Comparison of ENCODE assay signal across 8 cellular contexts in the genomic region with DNA sequence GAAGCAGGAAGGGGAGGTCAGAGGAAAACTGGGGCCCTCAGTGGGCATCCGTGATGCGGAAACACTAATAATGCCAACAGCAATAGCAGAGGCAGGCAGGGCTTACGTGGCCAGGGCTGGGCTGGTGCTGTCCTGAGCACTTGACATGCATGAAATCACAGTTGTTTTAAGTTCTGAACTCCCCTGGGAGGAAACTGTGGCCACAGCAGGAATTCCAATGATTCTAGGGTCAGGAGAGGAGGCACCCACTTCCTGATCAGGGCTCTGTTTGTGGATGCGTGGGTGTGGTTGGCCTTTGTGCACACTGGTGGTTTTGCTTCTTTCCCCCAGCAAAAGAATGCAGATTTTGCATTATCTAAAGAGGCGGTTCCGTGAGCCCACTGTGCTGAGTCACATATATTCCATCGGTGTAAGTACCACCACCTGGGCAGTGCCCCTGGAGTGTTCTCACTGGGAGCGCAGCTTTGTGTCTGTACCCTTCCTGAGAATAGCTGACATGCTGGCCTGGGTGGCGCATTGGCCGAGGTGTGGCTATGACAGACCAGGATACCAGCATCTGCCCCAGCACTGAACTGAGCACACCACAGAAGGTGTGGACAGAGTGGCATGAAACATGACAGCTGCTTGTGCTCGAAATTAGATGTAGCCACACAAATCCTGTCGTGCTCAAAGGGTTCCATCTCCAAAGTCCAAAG.
DNase-seq lines count a peak whose midpoint lies in the region; ATAC-seq, FAIRE-seq and TF ChIP-seq lines count a peak whose summit lies in the region.

No MANE protein-coding gene starts in this region.

- no peaks in the 10 kb centered on the region for H3K27me3 ChIP-seq in colonic mucosa

- no peak for TF ChIP-seq RAD21 in A549 (conservative IDR thresholded peaks at IDR 0.05 in 1 of 2, IDR thresholded peaks at IDR 0.05 in 1 of 2)

- H3K4me2 ChIP-seq in A549, result peak overlapping the region; percentile 46

- POLR2A ChIA-PET in A549 (lab: Yijun Ruan, JAX), result no interaction called here

- H3K4me3 ChIP-seq in A549 (no peak overlapping the region), colonic mucosa (no peak overlapping the region), mesodermal cell (ENCODE audit: extremely low read depth, insufficient read depth, low read length, poor library complexity, severe bottlenecking) (no peak overlapping the region)

- H3K36me3 ChIP-seq in colonic mucosa, result no peaks in the 10 kb centered on the region
- peaks cover 2% of the 10 kb centered on the region for H3K36me3 ChIP-seq in mesodermal cell (ENCODE audit: control insufficient read depth, insufficient read depth, low read length)

- WGBS in A549 (ENCODE audit: missing lambda C conversion rate), result 53% methylated on average over 9 of the region's 12 CpGs
- WGBS in mesodermal cell (ENCODE audit: insufficient coverage in 2 of 2), 2 experiments, result 92 to 95% methylated on average over 10 to 12 of the region's 12 CpGs

- intact Hi-C loops in colonic mucosa (cut with DNase I), result loop anchor here (5.0 kb wide), 1 partner anchor 67 kb away; no protein-coding TSS in a partner anchor

- no peak for FAIRE-seq in A549 (lab: Jason Lieb, UNC)

- peak overlapping the region; percentile 48 to 89 for H3K9ac ChIP-seq in colonic mucosa (ENCODE audit: low read depth in 2 of 2, low read length in 2 of 2)

- no peak for TF ChIP-seq EP300 in A549 (IDR thresholded peaks at IDR 0.05)

- TF ChIP-seq CTCF in A549 (IDR thresholded peaks at IDR 0.05) (no peak), colonic mucosa (IDR thresholded peaks at IDR 0.05) (no peak)

- peak; percentile 15 to 51 for DNase-seq in A549 (ENCODE audit: low read depth in 1 of 2, low spot score in 1 of 2)
- DNase-seq in HT1080 (ENCODE audit: low read depth), result peak; percentile 86
- peak; percentile 78 for DNase-seq in colonic mucosa
- DNase-seq in ecto neural progenitor cell (ENCODE audit: low spot score), result no peak

- CTCF ChIA-PET in A549 (lab: Yijun Ruan, JAX), result interaction anchor here (0.6 kb wide), 1 partner anchor 112 kb away, joined by 3 read pairs; no protein-coding TSS in a partner anchor

- peak overlapping the region in 1 of 2 experiments; percentile 22; a peak in 3 of 6 replicates for H3K27ac ChIP-seq in A549
- H3K27ac ChIP-seq in colonic mucosa, result peak overlapping the region; percentile 25
- peak overlapping the region; percentile 2 for H3K27ac ChIP-seq in mesodermal cell (ENCODE audit: low read depth, low read length, severe bottlenecking)

- TF ChIP-seq POLR2A in A549 (IDR thresholded peaks at IDR 0.05; ENCODE audit: low read length), result no peak

- H3K4me1 ChIP-seq in A549 (peaks cover 8% of the 10 kb centered on the region; the same call in 2 of the 3 replicates), colonic mucosa (peaks cover 25% of the 10 kb centered on the region), mesodermal cell (ENCODE audit: control insufficient read depth, insufficient read depth, low read length, poor library complexity, severe bottlenecking) (peaks cover 12% of the 10 kb centered on the region)

- H3K9me3 ChIP-seq in A549 (no peaks in the 10 kb centered on the region), colonic mucosa (no peaks in the 10 kb centered on the region), mesodermal cell (ENCODE audit: control insufficient read depth, low read length) (peaks cover 4% of the 10 kb centered on the region)

- ATAC-seq in A549 (peak; percentile 34 to 78; a peak in 5 of 6 replicates), GM21367 (IDR thresholded peaks at IDR 0.05; ENCODE audit: unreplicated experiment) (no peak), GM21390 (IDR thresholded peaks at IDR 0.05; ENCODE audit: unreplicated experiment) (no peak), HG03045 (IDR thresholded peaks at IDR 0.05; ENCODE audit: unreplicated experiment) (no peak)

TF ChIP-seq in A549, 52 proteins besides CTCF, POLR2A, EP300 and RAD21:
- TF ChIP-seq, protein P1, sequence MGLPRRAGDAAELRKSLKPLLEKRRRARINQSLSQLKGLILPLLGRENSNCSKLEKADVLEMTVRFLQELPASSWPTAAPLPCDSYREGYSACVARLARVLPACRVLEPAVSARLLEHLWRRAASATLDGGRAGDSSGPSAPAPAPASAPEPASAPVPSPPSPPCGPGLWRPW (IDR thresholded peaks at IDR 0.05), result no peak
- TF ChIP-seq ELK1 (IDR thresholded peaks at IDR 0.05; ENCODE audit: low read depth, low read length), result no peak
- TF ChIP-seq MAFK (IDR thresholded peaks at IDR 0.05; ENCODE audit: partially characterized antibody), result peak; percentile 65

Comparison
In these comparisons a context has a peak if more than half of its experiments do, and no peak if none do; other contexts are left out.
1. ATAC-seq: peak in A549 (2 of 2); none in GM21367 (single experiment), GM21390 (single experiment) and HG03045 (single experiment).